Comparison of ENCODE assay signal across 8 cellular contexts in genomic region chr2:102619414-102620319, GRCh38.
A peak's percentile ranks its signal among the peaks of the same experiment; 100 is the strongest.
DNase-seq lines count a peak whose midpoint lies in the region; ATAC-seq and TF ChIP-seq lines count a peak whose summit lies in the region.

Gene SLC9A2 (plus strand): TSS chr2:102619553. CDS start chr2:102619849, 296 bp downstream.

- ATAC-seq in GM18519 (IDR thresholded peaks at IDR 0.05; ENCODE audit: low FRiP score, unreplicated experiment), result no peak
- no peak for ATAC-seq in HG02885 (IDR thresholded peaks at IDR 0.05; ENCODE audit: poor library complexity, unreplicated experiment)

- DNase-seq in ELF-1 (ENCODE audit: low read depth, low spot score) (peak; percentile 61), NCI-H1105 treated with DMSO at 0.1 percent for 48 hours (lab: John Stamatoyannopoulos, UW) (peak; percentile 29), astrocyte of the spinal cord (ENCODE audit: low read depth, low spot score) (no peak), iris pigment epithelial cell (ENCODE audit: low read depth) (peak; percentile 3), ACHN (no peak)
- DNase-seq in stimulated activated CD4-positive, alpha-beta T cell treated with anti-CD3 and anti-CD28 coated beads, Interleukin-1b, Interleukin-23, amount 100 ng/mL, for 48 hours, result peak; percentile 7

- no peak for TF ChIP-seq CTCF in astrocyte of the spinal cord (IDR thresholded peaks at IDR 0.05; ENCODE audit: low read depth, low read length)

- in situ Hi-C loops in astrocyte of the spinal cord (cut with HindIII; ENCODE audit: low sequenced_read_pairs) (no loop called here), ACHN (cut with HindIII; ENCODE audit: low pct_ligation_motif_present, low pct_unique_long_range_greater_than_20kb, low sequenced_read_pairs) (no loop called here)

- H3K4me3 ChIP-seq in astrocyte of the spinal cord (ENCODE audit: low read depth, low read length), result peak within 1 kb of the TSS; percentile 22

Comparison
In these comparisons a context has a peak if more than half of its experiments do, and no peak if none do; other contexts are left out.
1. DNase-seq: peak in ELF-1 (single experiment), NCI-H1105 treated with DMSO at 0.1 percent for 48 hours (single experiment), iris pigment epithelial cell (single experiment) and stimulated activated CD4-positive, alpha-beta T cell treated with anti-CD3 and anti-CD28 coated beads, Interleukin-1b, Interleukin-23, amount 100 ng/mL, for 48 hours (single experiment); none in astrocyte of the spinal cord (single experiment) and ACHN (single experiment).